Comparison of ENCODE assay signal across 29 cellular contexts in the genomic region with DNA sequence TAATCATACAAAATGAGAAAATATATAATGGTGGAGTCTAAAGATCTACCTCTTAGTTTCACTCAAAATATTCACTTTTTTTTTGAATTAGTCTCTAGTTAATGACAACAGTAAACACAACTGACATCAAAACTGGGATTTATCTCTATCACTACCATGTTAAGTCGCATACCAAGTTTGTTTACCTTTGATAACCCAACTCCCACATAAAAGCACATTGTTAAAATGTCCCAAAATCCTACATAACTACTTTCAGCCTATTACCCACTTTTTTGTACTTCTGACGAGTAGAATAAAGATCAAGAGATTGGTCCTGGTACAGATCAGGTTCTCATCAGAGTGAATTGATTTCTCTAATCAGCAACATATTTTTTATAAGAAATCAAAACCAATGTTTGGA.
"Had no signal": no experiment of that assay in that cellular context is flagged by ENCODE, and none has a peak within 500 bp of the region (broad histone marks: within the 10 kb centered on the region; RNA-seq: fewer than 3 reads in every experiment).

No MANE protein-coding gene starts in this region.

- H3K9me3 Mint-ChIP-seq: stimulated activated memory B cell treated with anti-CD40 and anti-IgM and Interleukin-4, amounts not matched to agents 10 μg/mL and 1 μg/mL and 100 μg/mL, for 72 hours; type B pancreatic cell had no signal

- H3K27ac Mint-ChIP-seq: stimulated activated effector memory CD8-positive, alpha-beta T cell treated with anti-CD3 and anti-CD28 coated beads, Interleukin-12 subunit alpha, Interleukin-12 subunit beta, amount 100 ng/mL, for 72 hours; stimulated activated memory B cell treated with anti-CD40 and anti-IgM and Interleukin-4, amounts not matched to agents 10 μg/mL and 1 μg/mL and 100 μg/mL, for 72 hours; stimulated activated naive B cell treated with anti-CD40 and anti-IgM and Interleukin-4, amounts not matched to agents 10 μg/mL and 1 μg/mL and 100 μg/mL, for 72 hours; stimulated activated naive CD8-positive, alpha-beta T cell treated with anti-CD3 and anti-CD28 coated beads, Interleukin-15, amount 100 ng/mL, for 72 hours; stimulated activated naive CD8-positive, alpha-beta T cell treated with anti-CD3 and anti-CD28 coated beads, Interleukin-15, Interleukin-2, amounts not matched to agents 100 ng/mL and 50 ng/mL, for 24 hours; type B pancreatic cell had no signal

- H3K4me1 ChIP-seq: stomach, suprapubic skin, testis, tibial artery, tibial nerve, transverse colon, upper lobe of left lung, upper lobe of right lung, uterus, vagina had no signal

- H3K4me3 ChIP-seq: stomach, suprapubic skin, testis, thoracic aorta, thyroid gland, tibial artery, tibial nerve, transverse colon, upper lobe of left lung, upper lobe of right lung, uterus, vagina had no signal

- ATAC-seq: stimulated activated effector memory CD8-positive, alpha-beta T cell treated with anti-CD3 and anti-CD28 coated beads, Interleukin-12 subunit alpha, Interleukin-12 subunit beta, amount 100 ng/mL, for 72 hours; stimulated activated memory B cell treated with anti-CD40 and anti-IgM and Interleukin-4, amounts not matched to agents 10 μg/mL and 1 μg/mL and 100 μg/mL, for 72 hours; stimulated activated naive B cell treated with anti-CD40 and anti-IgM and Interleukin-4, amounts not matched to agents 10 μg/mL and 1 μg/mL and 100 μg/mL, for 72 hours; stimulated activated naive CD8-positive, alpha-beta T cell treated with anti-CD3 and anti-CD28 coated beads, Interleukin-15, amount 100 ng/mL, for 72 hours; stimulated activated naive CD8-positive, alpha-beta T cell treated with anti-CD3 and anti-CD28 coated beads, Interleukin-15, Interleukin-2, amounts not matched to agents 100 U/mL and 50 U/mL, for 24 hours; upper lobe of right lung had no signal

- H3K36me3 Mint-ChIP-seq: stimulated activated effector memory CD8-positive, alpha-beta T cell treated with anti-CD3 and anti-CD28 coated beads, Interleukin-12 subunit alpha, Interleukin-12 subunit beta, amount 100 ng/mL, for 72 hours; stimulated activated memory B cell treated with anti-CD40 and anti-IgM and Interleukin-4, amounts not matched to agents 10 μg/mL and 1 μg/mL and 100 μg/mL, for 72 hours; stimulated activated naive B cell treated with anti-CD40 and anti-IgM and Interleukin-4, amounts not matched to agents 10 μg/mL and 1 μg/mL and 100 μg/mL, for 72 hours; type B pancreatic cell had no signal

- H3K36me3 ChIP-seq: stomach, suprapubic skin, thoracic aorta, thyroid gland, tibial artery, tibial nerve, transverse colon, upper lobe of left lung, upper lobe of right lung, uterus, vagina had no signal

- H3K4me3 Mint-ChIP-seq: stimulated activated effector memory CD8-positive, alpha-beta T cell treated with anti-CD3 and anti-CD28 coated beads, Interleukin-12 subunit alpha, Interleukin-12 subunit beta, amount 100 ng/mL, for 72 hours; stimulated activated memory B cell treated with anti-CD40 and anti-IgM and Interleukin-4, amounts not matched to agents 10 μg/mL and 1 μg/mL and 100 μg/mL, for 72 hours; stimulated activated naive B cell treated with anti-CD40 and anti-IgM and Interleukin-4, amounts not matched to agents 10 μg/mL and 1 μg/mL and 100 μg/mL, for 72 hours; stimulated activated naive CD8-positive, alpha-beta T cell treated with anti-CD3 and anti-CD28 coated beads, Interleukin-15, amount 100 ng/mL, for 72 hours; stimulated activated naive CD8-positive, alpha-beta T cell treated with anti-CD3 and anti-CD28 coated beads, Interleukin-15, Interleukin-2, amounts not matched to agents 100 ng/mL and 50 ng/mL, for 24 hours; type B pancreatic cell had no signal

- DNase-seq: stimulated activated CD4-positive, alpha-beta T cell treated with anti-CD3 and anti-CD28 coated beads, Interleukin-2, amount 100 ng/mL, for 48 hours; stimulated activated CD4-positive, alpha-beta T cell treated with anti-CD3 and anti-CD28 coated beads, Interleukin-4, amount 100 ng/mL, for 1 hour; stimulated activated CD4-positive, alpha-beta T cell treated with anti-CD3 and anti-CD28 coated beads, Interleukin-4, amount 100 ng/mL, for 24 hours; stimulated activated CD4-positive, alpha-beta T cell treated with anti-CD3 and anti-CD28 coated beads, Interleukin-4, amount 100 ng/mL, for 4 hours; stimulated activated CD8-positive, alpha-beta memory T cell treated with anti-CD3 and anti-CD28 coated beads, Interleukin-4, amount 100 ng/mL, for 48 hours; stimulated activated naive B cell treated with anti-CD40 and anti-IgM and Interleukin-4, amounts not matched to agents 10 μg/mL and 1 μg/mL and 100 μg/mL, for 72 hours; stimulated activated naive CD4-positive, alpha-beta T cell; stimulated activated naive CD4-positive, alpha-beta T cell treated with Interleukin-2 at 50 U/mL for 16 hours; stimulated activated naive CD8-positive, alpha-beta T cell treated with anti-CD3 and anti-CD28 coated beads, Interleukin-15, amount 100 ng/mL, for 72 hours; stimulated activated naive CD8-positive, alpha-beta T cell treated with anti-CD3 and anti-CD28 coated beads, Interleukin-15, Interleukin-2, amounts not matched to agents 100 U/mL and 50 U/mL, for 24 hours; stomach; substantia nigra; testis; thyroid gland; tibial artery; transverse colon; trophoblast cell; upper lobe of left lung; upper lobe of right lung; uterus had no signal

- FAIRE-seq: urothelium cell line had no signal

- H3K27me3 ChIP-seq: stomach, suprapubic skin, testis, thyroid gland, tibial artery, tibial nerve, transverse colon, upper lobe of left lung, upper lobe of right lung, uterus, vagina had no signal

- H3K4me1 Mint-ChIP-seq: stimulated activated effector memory CD8-positive, alpha-beta T cell treated with anti-CD3 and anti-CD28 coated beads, Interleukin-12 subunit alpha, Interleukin-12 subunit beta, amount 100 ng/mL, for 72 hours; stimulated activated memory B cell treated with anti-CD40 and anti-IgM and Interleukin-4, amounts not matched to agents 10 μg/mL and 1 μg/mL and 100 μg/mL, for 72 hours; stimulated activated naive B cell treated with anti-CD40 and anti-IgM and Interleukin-4, amounts not matched to agents 10 μg/mL and 1 μg/mL and 100 μg/mL, for 72 hours; stimulated activated naive CD8-positive, alpha-beta T cell treated with anti-CD3 and anti-CD28 coated beads, Interleukin-15, amount 100 ng/mL, for 72 hours had no signal

- H3K27me3 Mint-ChIP-seq: stimulated activated memory B cell treated with anti-CD40 and anti-IgM and Interleukin-4, amounts not matched to agents 10 μg/mL and 1 μg/mL and 100 μg/mL, for 72 hours; stimulated activated naive B cell treated with anti-CD40 and anti-IgM and Interleukin-4, amounts not matched to agents 10 μg/mL and 1 μg/mL and 100 μg/mL, for 72 hours; stimulated activated naive CD8-positive, alpha-beta T cell treated with anti-CD3 and anti-CD28 coated beads, Interleukin-15, amount 100 ng/mL, for 72 hours; stimulated activated naive CD8-positive, alpha-beta T cell treated with anti-CD3 and anti-CD28 coated beads, Interleukin-15, Interleukin-2, amounts not matched to agents 100 ng/mL and 50 ng/mL, for 24 hours; type B pancreatic cell had no signal

- H3K9me3 ChIP-seq: stomach, suprapubic skin, testis, thoracic aorta, thyroid gland, tibial artery, tibial nerve, transverse colon, upper lobe of left lung, upper lobe of right lung, uterus, vagina had no signal

- H3K27ac ChIP-seq: stomach, suprapubic skin, testis, thoracic aorta, thyroid gland, tibial artery, tibial nerve, transverse colon, upper lobe of left lung, upper lobe of right lung, uterus, vagina had no signal
